Comparison of ENCODE assay signal across 14 cellular contexts in the genomic region with DNA sequence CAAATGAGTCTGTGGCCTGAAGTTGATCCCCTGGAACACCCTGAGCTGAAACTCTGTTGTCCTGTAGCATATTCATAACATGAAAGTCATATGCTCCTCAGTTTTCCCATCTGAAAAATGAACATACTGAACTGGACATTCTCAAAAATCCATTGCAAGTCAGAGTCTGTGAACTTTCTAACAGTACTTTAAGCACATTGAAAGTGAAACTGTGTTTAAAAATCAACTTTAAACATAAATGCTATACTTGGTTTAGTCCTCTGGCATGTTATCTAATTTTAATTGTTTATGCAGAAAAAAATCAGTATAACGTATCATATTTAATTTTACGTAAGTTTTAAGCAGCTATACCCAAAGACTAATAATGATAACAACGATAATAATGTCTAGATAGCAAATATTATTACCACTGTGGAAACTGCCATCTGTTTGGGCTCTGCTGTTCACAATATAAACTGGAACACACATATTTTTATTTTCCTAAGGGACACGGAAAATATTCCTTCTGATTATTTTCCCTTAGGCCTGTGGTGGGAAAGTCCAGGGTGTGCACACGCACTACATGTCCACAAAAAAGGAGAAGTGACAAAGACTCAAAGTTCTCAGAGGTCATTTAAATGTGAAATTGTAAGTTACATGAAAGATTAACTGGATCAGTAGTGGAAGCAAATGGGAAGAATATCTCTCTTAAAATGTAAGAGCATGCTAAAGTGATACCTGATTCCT. TPM values are rescaled to one million over a fixed set of nuclear protein-coding genes. Genes with fewer than 3 reads are reported as not detected.
DNase-seq lines count a peak whose midpoint lies in the region; ATAC-seq and TF ChIP-seq lines count a peak whose summit lies in the region.
"Had no signal": no experiment of that assay in that cellular context is flagged by ENCODE, and none has a peak within 500 bp of the region (broad histone marks: within the 10 kb centered on the region; RNA-seq: fewer than 3 reads in every experiment).

No MANE protein-coding gene starts in this region.

- TF ChIP-seq CTCF in spleen (IDR thresholded peaks at IDR 0.05 in 8 of 11, conservative IDR thresholded peaks at IDR 0.05 in 3 of 11), result no peak

- H3K4me2 ChIP-seq in GM23248 (ENCODE audit: unreplicated experiment), result peak overlapping the region; percentile 78

- H3K4me3 ChIP-seq in GM23248 (peak overlapping the region; percentile 49), adipocyte (ENCODE audit: low read length) (peak overlapping the region; percentile 65), iPS-15b (ENCODE audit: low read depth, low read length) (no peak overlapping the region), spleen (no peak overlapping the region)

- H3K9ac ChIP-seq in GM23248 (peak overlapping the region; percentile 47), adipocyte (ENCODE audit: low read length) (peak overlapping the region; percentile 64), iPS-15b (ENCODE audit: low read depth, low read length) (peak overlapping the region; percentile 66)

- H3K36me3 ChIP-seq in GM23248 (ENCODE audit: low read depth) (no peaks in the 10 kb centered on the region), adipocyte (ENCODE audit: control insufficient read depth, insufficient read depth, low read length, severe bottlenecking) (no peaks in the 10 kb centered on the region), iPS-15b (ENCODE audit: control insufficient read depth, insufficient read depth, low read length) (no peaks in the 10 kb centered on the region), spleen (peaks cover 0 to 5% (median 0%) of the 10 kb centered on the region in 6 donors)

- H2AFZ ChIP-seq in GM23248, result peak overlapping the region; percentile 81

- H3F3A ChIP-seq in GM23248 (ENCODE audit: insufficient read depth), result peaks cover 28% of the 10 kb centered on the region

- no peaks in the 10 kb centered on the region for H3K9me3 ChIP-seq in GM23248 (ENCODE audit: low read depth)
- H3K9me3 ChIP-seq in adipocyte (ENCODE audit: control insufficient read depth, low read length), result no peaks in the 10 kb centered on the region
- H3K9me3 ChIP-seq in iPS-15b (ENCODE audit: control insufficient read depth, insufficient read depth, low read length), result no peaks in the 10 kb centered on the region
- H3K9me3 ChIP-seq in spleen, result no peaks in the 10 kb centered on the region

- no peaks in the 10 kb centered on the region for H4K20me1 ChIP-seq in GM23248 (ENCODE audit: insufficient read depth)

- ATAC-seq in HG03439 (IDR thresholded peaks at IDR 0.05; ENCODE audit: unreplicated experiment) (no peak), GM21576 (IDR thresholded peaks at IDR 0.05; ENCODE audit: unreplicated experiment) (no peak)
- ATAC-seq: T-helper 17 cell had no signal

- intact Hi-C loops in spleen (cut with DNase I; ENCODE audit: low total_unique reads), result no loop called here

- TF ChIP-seq POLR2A in spleen (IDR thresholded peaks at IDR 0.05), result no peak

- DNase-seq in GM23248, result peak; percentile 11
- no peak for DNase-seq in adipocyte (ENCODE audit: low read depth)
- DNase-seq in spleen, result no peak
- no peak for DNase-seq in NCI-H2029 (lab: John Stamatoyannopoulos, UW)
- no peak for DNase-seq in activated gamma-delta T cell treated with Interleukin-2 at 50 U/mL for 16 hours
- DNase-seq: activated CD4-positive, alpha-beta T cell treated with anti-CD3 and anti-CD28 coated beads, Interleukin-2, amount 50 U/mL, for 1 hour; amygdala; natural killer cell; NCI-H1436; NCI-H524; T-helper 17 cell had no signal

- H3K9me2 ChIP-seq in GM23248 (ENCODE audit: insufficient read depth), result no peaks in the 10 kb centered on the region

- in situ Hi-C loops in GM23248 (cut with MboI), result no loop called here

- H3K27ac ChIP-seq in GM23248, result peak overlapping the region; percentile 67
- peak overlapping the region in 6 of 8 donors; percentile 17 to 71 (median 50) for H3K27ac ChIP-seq in spleen

- H3K4me1 ChIP-seq in GM23248 (ENCODE audit: insufficient read depth), result peaks cover 31% of the 10 kb centered on the region
- peaks cover 39% of the 10 kb centered on the region for H3K4me1 ChIP-seq in adipocyte (ENCODE audit: control insufficient read depth, insufficient read depth, low read length)
- H3K4me1 ChIP-seq in iPS-15b (ENCODE audit: control insufficient read depth, insufficient read depth, low read length), result peaks cover 19% of the 10 kb centered on the region
- H3K4me1 ChIP-seq in spleen, result peaks cover 0 to 9% (median 6%) of the 10 kb centered on the region in 6 donors

- H3K27me3 ChIP-seq in GM23248 (replicated peaks; ENCODE audit: insufficient read depth), result no peaks in the 10 kb centered on the region
- H3K27me3 ChIP-seq in adipocyte (replicated peaks; ENCODE audit: control insufficient read depth, insufficient read depth, low read length), result no peaks in the 10 kb centered on the region
- H3K27me3 ChIP-seq in iPS-15b (ENCODE audit: control insufficient read depth, insufficient read depth, low read length), result no peaks in the 10 kb centered on the region
- no peaks in the 10 kb centered on the region for H3K27me3 ChIP-seq in spleen (replicated peaks in 1 of 7)

- no peaks in the 10 kb centered on the region for H3K79me2 ChIP-seq in GM23248 (ENCODE audit: insufficient read depth)

- 36 to 40% methylated on average over 5 of the region's 5 CpGs for WGBS in GM23248 (ENCODE audit: low coverage in 1 of 2, low lambda C conversion rate in 2 of 2, missing lambda C conversion rate in 2 of 2), 2 experiments
- WGBS in spleen, 5 donors, result 68 to 84% (median 77%) methylated on average over 5 of the region's 5 CpGs

RNA-seq across cellular contexts. Expression of a gene that starts 56.1 kb away (rescaled TPM):
- not detected in 2 replicates for total RNA-seq in GM23248 (2014; rRNA removed; shearing (Covaris generic))
- polyA plus RNA-seq in GM23248 (2016; fragmentation: Nextera tagmentation; extraction: Ambion mirVana), result 0.13 and 0.39 TPM in 2 replicates
- 10 to 100 TPM; 15.0 to 28.5 (median 21.8) TPM for total RNA-seq in spleen
- polyA plus RNA-seq in spleen, result under 1 TPM; 0.23 to 0.67 (median 0.57) TPM

Comparison
In these comparisons a context has a peak if more than half of its experiments do, and no peak if none do; other contexts are left out.
1. H3K4me3 ChIP-seq: peak in GM23248 (single experiment) and adipocyte (single experiment); none in iPS-15b (single experiment) and spleen (0 of 8).
2. RNA of a gene that starts 56.1 kb away (total RNA-seq): 15.0 to 28.5 TPM in spleen; not detected in GM23248; every median in the first group is over 10 times any median in the second.
3. Peak in every context shown above with its lines, with median percentiles within 50 percentile points of each other: H3K9ac ChIP-seq.